Comparison of ENCODE assay signal across 1 cellular context in the genomic region with DNA sequence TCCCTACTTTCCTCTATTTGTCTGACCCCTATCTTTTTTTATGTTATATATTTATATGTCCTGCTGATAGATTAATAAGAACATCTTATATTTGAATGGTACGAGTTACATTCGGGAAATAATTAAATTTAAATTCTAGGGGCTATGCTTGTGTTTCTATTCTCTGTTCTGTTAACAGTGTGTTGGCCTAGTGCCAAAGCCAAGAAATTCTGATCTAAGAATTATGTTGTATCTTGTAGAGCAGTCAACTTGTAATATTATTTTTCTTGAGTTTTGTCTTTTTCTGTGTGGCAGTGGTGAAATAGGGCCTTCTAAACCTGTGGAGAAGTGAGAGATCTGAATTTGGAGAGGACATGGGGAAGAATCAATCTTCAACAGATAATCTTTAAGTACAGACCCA.
TF ChIP-seq lines count a peak whose summit lies in the region.

No MANE protein-coding gene starts in this region.

TF ChIP-seq in WTC11, 78 proteins besides CTCF, POLR2A, EP300 and RAD21 (continued from another document):
- TF ChIP-seq, protein P1, sequence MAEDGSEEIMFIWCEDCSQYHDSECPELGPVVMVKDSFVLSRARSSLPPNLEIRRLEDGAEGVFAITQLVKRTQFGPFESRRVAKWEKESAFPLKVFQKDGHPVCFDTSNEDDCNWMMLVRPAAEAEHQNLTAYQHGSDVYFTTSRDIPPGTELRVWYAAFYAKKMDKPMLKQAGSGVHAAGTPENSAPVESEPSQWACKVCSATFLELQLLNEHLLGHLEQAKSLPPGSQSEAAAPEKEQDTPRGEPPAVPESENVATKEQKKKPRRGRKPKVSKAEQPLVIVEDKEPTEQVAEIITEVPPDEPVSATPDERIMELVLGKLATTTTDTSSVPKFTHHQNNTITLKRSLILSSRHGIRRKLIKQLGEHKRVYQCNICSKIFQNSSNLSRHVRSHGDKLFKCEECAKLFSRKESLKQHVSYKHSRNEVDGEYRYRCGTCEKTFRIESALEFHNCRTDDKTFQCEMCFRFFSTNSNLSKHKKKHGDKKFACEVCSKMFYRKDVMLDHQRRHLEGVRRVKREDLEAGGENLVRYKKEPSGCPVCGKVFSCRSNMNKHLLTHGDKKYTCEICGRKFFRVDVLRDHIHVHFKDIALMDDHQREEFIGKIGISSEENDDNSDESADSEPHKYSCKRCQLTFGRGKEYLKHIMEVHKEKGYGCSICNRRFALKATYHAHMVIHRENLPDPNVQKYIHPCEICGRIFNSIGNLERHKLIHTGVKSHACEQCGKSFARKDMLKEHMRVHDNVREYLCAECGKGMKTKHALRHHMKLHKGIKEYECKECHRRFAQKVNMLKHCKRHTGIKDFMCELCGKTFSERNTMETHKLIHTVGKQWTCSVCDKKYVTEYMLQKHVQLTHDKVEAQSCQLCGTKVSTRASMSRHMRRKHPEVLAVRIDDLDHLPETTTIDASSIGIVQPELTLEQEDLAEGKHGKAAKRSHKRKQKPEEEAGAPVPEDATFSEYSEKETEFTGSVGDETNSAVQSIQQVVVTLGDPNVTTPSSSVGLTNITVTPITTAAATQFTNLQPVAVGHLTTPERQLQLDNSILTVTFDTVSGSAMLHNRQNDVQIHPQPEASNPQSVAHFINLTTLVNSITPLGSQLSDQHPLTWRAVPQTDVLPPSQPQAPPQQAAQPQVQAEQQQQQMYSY (CRISPR knock-in tag; IDR thresholded peaks at IDR 0.05), result no peak
